8 cellular contexts compared by ENCODE assay signal in the genomic region with DNA sequence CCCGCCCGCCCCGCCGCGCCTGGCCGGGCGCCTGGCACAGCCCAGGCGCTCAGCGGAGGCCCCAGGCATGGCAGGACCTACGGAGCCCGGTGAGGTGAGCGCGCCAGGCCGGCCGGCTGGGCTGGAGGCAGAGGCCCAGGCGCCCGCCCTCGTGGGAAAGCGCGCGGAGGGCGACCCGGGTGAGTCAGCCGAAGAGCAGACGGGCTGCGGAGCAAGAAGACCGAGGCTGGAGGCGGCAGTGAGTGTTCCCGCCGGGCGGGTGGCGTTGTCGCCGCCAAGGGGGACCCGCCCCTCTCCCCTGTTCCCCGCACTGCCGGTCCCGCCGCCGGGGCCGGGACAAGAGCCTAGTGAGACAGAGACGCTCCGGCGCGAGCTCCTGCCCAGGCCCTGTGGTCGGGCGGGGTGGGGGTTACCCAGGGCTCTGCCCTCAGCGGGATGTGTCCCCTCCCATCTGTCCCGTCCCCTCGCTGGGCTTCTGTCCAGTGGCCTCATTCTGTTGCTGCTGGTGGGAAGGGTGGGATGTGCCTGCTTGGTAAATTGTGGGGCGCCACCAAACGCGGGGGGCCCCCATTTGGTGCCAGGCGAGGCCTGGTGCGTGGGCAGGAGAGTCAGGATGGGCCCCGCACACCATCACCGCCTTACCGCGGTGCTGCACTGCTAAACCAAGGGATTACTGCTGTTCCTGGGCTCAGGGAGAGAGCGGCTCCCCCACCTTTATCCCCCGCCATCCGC. TPM values are rescaled to one million over a fixed set of nuclear protein-coding genes. Genes with fewer than 3 reads are reported as not detected.
DNase-seq lines count a peak whose midpoint lies in the region; ATAC-seq and TF ChIP-seq lines count a peak whose summit lies in the region.
"Had no signal": no experiment of that assay in that cellular context is flagged by ENCODE, and none has a peak within 500 bp of the region (broad histone marks: within the 10 kb centered on the region; RNA-seq: fewer than 3 reads in every experiment).

No MANE protein-coding gene starts in this region.

- H3K27ac ChIP-seq in HUES6 (ENCODE audit: low read depth, low read length) (peak overlapping the region; percentile 24; the same call in 1 of the 2 replicates), temporal lobe (ENCODE audit: low read depth, low read length) (peak overlapping the region; percentile 17)

- no peaks in the 10 kb centered on the region for H3K9me3 Mint-ChIP-seq in nephron progenitor cell

- peaks cover 39% of the 10 kb centered on the region for H3K27me3 ChIP-seq in HUES6 (ENCODE audit: control insufficient read depth, insufficient read depth, low read length)

- H3K4me3 Mint-ChIP-seq in nephron progenitor cell, result peak overlapping the region; percentile 68

- TF ChIP-seq CTCF in fibroblast of pulmonary artery (IDR thresholded peaks at IDR 0.05; ENCODE audit: low read length, missing control alignments), result no peak
- TF ChIP-seq CTCF in nephron progenitor cell (IDR thresholded peaks at IDR 0.05), result no peak

- H3K27me3 Mint-ChIP-seq in nephron progenitor cell (ENCODE audit: low read depth, poor library complexity), result peaks cover 69% of the 10 kb centered on the region

- DNase-seq in activated CD8-positive, alpha-beta memory T cell treated with anti-CD3 and anti-CD28 coated beads for 4 hours (ENCODE audit: low read depth in 2 of 2), result peak; percentile 33 to 39
- DNase-seq in fibroblast of pulmonary artery (ENCODE audit: low read depth), result peak; percentile 68
- DNase-seq in nephron progenitor cell, result peak; percentile 72

- H3K4me1 ChIP-seq in HUES6 (ENCODE audit: control insufficient read depth, insufficient read depth, low read length), result peaks cover 43% of the 10 kb centered on the region

- H3K4me1 Mint-ChIP-seq in nephron progenitor cell, result peaks cover 36% of the 10 kb centered on the region

- H3K4me3 ChIP-seq in HUES6 (ENCODE audit: low read depth, low read length) (peak overlapping the region; percentile 74), fibroblast of pulmonary artery (replicated peaks; ENCODE audit: low read depth, low read length) (no peak overlapping the region)

- no peaks in the 10 kb centered on the region for H3K36me3 Mint-ChIP-seq in nephron progenitor cell (ENCODE audit: low read depth)

- ATAC-seq in HG03039 (IDR thresholded peaks at IDR 0.05; ENCODE audit: unreplicated experiment), result no peak
- ATAC-seq in GM18511 (IDR thresholded peaks at IDR 0.05; ENCODE audit: unreplicated experiment), result no peak

- H3K36me3 ChIP-seq in HUES6 (ENCODE audit: control insufficient read depth, insufficient read depth, low read length), result no peaks in the 10 kb centered on the region

- no peak overlapping the region for H3K27ac Mint-ChIP-seq in nephron progenitor cell

- no peaks in the 10 kb centered on the region for H3K9me3 ChIP-seq in HUES6 (ENCODE audit: control insufficient read depth, insufficient read depth, low read depth, low read length)

- peak overlapping the region; percentile 94 for H3K9ac ChIP-seq in HUES6 (ENCODE audit: low read length)

RNA-seq across cellular contexts. Expression of a gene that starts 17.0 kb away (rescaled TPM):
- total RNA-seq in temporal lobe, result 2.0 TPM
- total RNA-seq: T-helper 1 cell treated with Interleukin-12 subunit alpha and Interleukin-12 subunit beta and Interleukin-4 antibody, amounts not matched to agents 30 ng/mL and 1 ng/mL, for 36 hours had no signal

RNA-seq across cellular contexts. Expression of a gene that starts 20.1 kb away (rescaled TPM):
- 4.9 TPM for total RNA-seq in temporal lobe

RNA-seq across cellular contexts. Expression of a gene that starts 54.5 kb away (rescaled TPM):
- 75.2 TPM for total RNA-seq in temporal lobe
